Comparison of ENCODE assay signal across 8 cellular contexts in genomic region chr7:45021604-45022296, GRCh38.
A peak's percentile ranks its signal among the peaks of the same experiment; 100 is the strongest.
DNase-seq lines count a peak whose midpoint lies in the region; FAIRE-seq and TF ChIP-seq lines count a peak whose summit lies in the region.

No MANE protein-coding gene starts in this region.

- H3K4me3 ChIP-seq in GM12865 (ENCODE audit: low read depth, low read length) (no peak overlapping the region), OCI-LY1 (ENCODE audit: low read depth, low read length, poor library complexity, severe bottlenecking) (no peak overlapping the region), HAP-1 (no peak overlapping the region)

- peaks cover 16% of the 10 kb centered on the region for H3F3A ChIP-seq in OCI-LY1 (ENCODE audit: insufficient read depth, low read length)

- no peak for TF ChIP-seq POLR2A in H54 (IDR thresholded peaks at IDR 0.05; ENCODE audit: low read depth, low read length)

- peak overlapping the region; percentile 77 for H3K27ac ChIP-seq in OCI-LY1 (ENCODE audit: low read depth, low read length, poor library complexity, severe bottlenecking)

- H3K36me3 ChIP-seq in OCI-LY1 (ENCODE audit: insufficient read depth, low read length) (peaks cover 26% of the 10 kb centered on the region), HAP-1 (replicated peaks) (no peaks in the 10 kb centered on the region)

- H3K4me2 ChIP-seq in OCI-LY1 (ENCODE audit: low read length): peak overlapping the region; percentile 14; the same call in 1 of the 2 replicates

- H3K4me1 ChIP-seq in OCI-LY1 (ENCODE audit: insufficient read depth, low read length, severe bottlenecking) (peaks cover 70% of the 10 kb centered on the region), HAP-1 (no peaks in the 10 kb centered on the region)

- H3K9ac ChIP-seq in OCI-LY1 (ENCODE audit: low read length): peak overlapping the region; percentile 5; the same call in 1 of the 2 replicates

- FAIRE-seq in H54 (lab: Jason Lieb, UNC): no peak

- H3K79me2 ChIP-seq in OCI-LY1 (ENCODE audit: insufficient read depth, low read length): peaks cover 53% of the 10 kb centered on the region

- no peaks in the 10 kb centered on the region for H3K9me2 ChIP-seq in OCI-LY1 (ENCODE audit: low read depth, low read length)

- peaks cover 3% of the 10 kb centered on the region; the same call in 1 of the 2 replicates for H3K9me3 ChIP-seq in OCI-LY1 (ENCODE audit: low read length)
- no peaks in the 10 kb centered on the region for H3K9me3 ChIP-seq in HAP-1

- H3K27me3 ChIP-seq in OCI-LY1 (ENCODE audit: insufficient read depth, low read length) (no peaks in the 10 kb centered on the region), HAP-1 (ENCODE audit: low read depth) (no peaks in the 10 kb centered on the region)

- peak; percentile 61 for DNase-seq in GM12865 (ENCODE audit: low read depth)
- DNase-seq in H54 (ENCODE audit: insufficient read length, low spot score): peak; percentile 37
- DNase-seq in glomerular visceral epithelial cell (ENCODE audit: extremely low spot score): peak; percentile 82
- DNase-seq in stimulated activated CD4-positive, alpha-beta T cell treated with anti-CD3 and anti-CD28 coated beads, Interleukin-1b, Interleukin-23, amount 100 ng/mL, for 48 hours: no peak
- no peak for DNase-seq in GM13977 (ENCODE audit: low spot score)
- DNase-seq in HAP-1 (ENCODE audit: low spot score in 2 of 2): no peak
- no peak for DNase-seq in SHP77 (lab: John Stamatoyannopoulos, UW)

- H4K20me1 ChIP-seq in OCI-LY1 (ENCODE audit: insufficient read depth, low read length): no peaks in the 10 kb centered on the region

- in situ Hi-C loops in GM13977 (cut with MboI; ENCODE audit: low pct_unique_long_range_greater_than_20kb, low sequenced_read_pairs, unreplicated experiment): no loop called here
- in situ Hi-C loops in HAP-1 (cut with MboI; ENCODE audit: low sequenced_read_pairs): no loop called here

- H2AFZ ChIP-seq in OCI-LY1 (ENCODE audit: low read length): no peak overlapping the region

- TF ChIP-seq CTCF in GM12865 (IDR thresholded peaks at IDR 0.05; ENCODE audit: insufficient read depth, low read depth, low read length, missing control alignments): no peak
- TF ChIP-seq CTCF in OCI-LY1 (IDR thresholded peaks at IDR 0.05; ENCODE audit: low read length): no peak
- no peak for TF ChIP-seq CTCF in GM13977 (IDR thresholded peaks at IDR 0.05; ENCODE audit: extremely low read depth, insufficient read depth, missing control alignments)

Comparison
In these comparisons a context has a peak if more than half of its experiments do, and no peak if none do; other contexts are left out.
1. DNase-seq: peak in GM12865 (single experiment), H54 (single experiment) and glomerular visceral epithelial cell (single experiment); none in stimulated activated CD4-positive, alpha-beta T cell treated with anti-CD3 and anti-CD28 coated beads, Interleukin-1b, Interleukin-23, amount 100 ng/mL, for 48 hours (single experiment), GM13977 (single experiment), HAP-1 (0 of 2) and SHP77 (0 of 2).